In the genomic region with DNA sequence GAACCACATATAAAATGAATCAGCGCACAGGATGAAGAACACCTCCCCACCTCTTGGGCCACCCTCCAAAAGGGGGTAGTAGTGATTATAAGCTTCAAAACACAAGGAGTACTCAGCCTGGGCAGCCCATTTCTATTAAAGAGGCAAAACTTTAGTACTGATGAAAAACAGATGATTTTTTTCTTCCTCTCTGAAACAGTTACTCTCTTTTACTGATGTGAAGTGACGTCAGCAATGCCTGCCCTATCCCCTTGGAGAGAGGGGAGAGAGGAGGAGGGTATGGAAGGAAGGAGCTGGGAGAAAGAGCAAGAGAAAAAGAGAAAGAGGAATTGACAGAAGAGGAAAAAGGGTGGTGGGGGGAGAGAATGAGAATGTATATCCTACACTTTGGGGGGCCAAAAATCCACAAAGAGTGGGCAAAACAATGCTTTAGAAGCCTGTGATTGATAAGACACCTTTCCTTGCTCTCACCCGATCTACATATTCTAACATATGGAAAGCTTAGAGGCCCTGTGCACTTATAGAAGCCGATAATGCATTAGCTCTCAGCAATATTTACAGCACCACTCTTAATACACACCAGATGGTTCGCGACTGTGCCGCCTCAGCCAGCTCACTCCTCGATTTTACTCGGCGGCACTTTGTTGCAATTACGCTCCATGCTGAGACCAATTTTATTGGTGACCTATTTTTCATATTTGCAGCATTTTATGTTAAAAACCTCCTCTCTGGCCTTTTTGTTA, we compare ENCODE assay signal across 10 cellular contexts. TPM values are rescaled to one million over a fixed set of nuclear protein-coding genes. Genes with fewer than 3 reads are reported as not detected.
DNase-seq lines count a peak whose midpoint lies in the region; ATAC-seq and TF ChIP-seq lines count a peak whose summit lies in the region.
"Had no signal": no experiment of that assay in that cellular context is flagged by ENCODE, and none has a peak within 500 bp of the region (broad histone marks: within the 10 kb centered on the region; RNA-seq: fewer than 3 reads in every experiment).

No MANE protein-coding gene starts in this region.

- 37 to 71% methylated on average over 10 of the region's 11 CpGs for WGBS in gastroesophageal sphincter (ENCODE audit: low coverage in 1 of 2), 2 donors

- no peak overlapping the region for H3K4me3 Mint-ChIP-seq in activated CD4-positive, alpha-beta T cell treated with anti-CD3 and anti-CD28 coated beads, Interleukin-2, amount 10 ng/mL, durations not matched to agents 7 days and 5 days

- H3K36me3 ChIP-seq in gastroesophageal sphincter (no peaks in the 10 kb centered on the region), stomach smooth muscle (ENCODE audit: control insufficient read depth in 2 of 2, insufficient read depth in 2 of 2, low read length in 2 of 2) (peaks cover 0 to under 1% of the 10 kb centered on the region in 2 donors)

- no peak for TF ChIP-seq CTCF in gastroesophageal sphincter (IDR thresholded peaks at IDR 0.05)

- no peak for TF ChIP-seq POLR2A in gastroesophageal sphincter (IDR thresholded peaks at IDR 0.05)

- CTCF ChIA-PET in activated CD4-positive, alpha-beta T cell treated with anti-CD3 and anti-CD28 coated beads, Interleukin-2, amount 10 ng/mL, durations not matched to agents 7 days and 5 days (lab: Charles Lee), result interaction anchor here (1.1 to 1.2 kb wide), 2 partner anchors 10 to 18 kb away, joined by 3 read pairs; no protein-coding TSS in a partner anchor

- H3K4me1 Mint-ChIP-seq in activated CD4-positive, alpha-beta T cell treated with anti-CD3 and anti-CD28 coated beads, Interleukin-2, amount 10 ng/mL, durations not matched to agents 7 days and 5 days, result no peaks in the 10 kb centered on the region

- no peak overlapping the region for H3K9ac ChIP-seq in stomach smooth muscle (ENCODE audit: low read length in 2 of 2)

- peaks cover 1% of the 10 kb centered on the region for H3K36me3 Mint-ChIP-seq in activated CD4-positive, alpha-beta T cell treated with anti-CD3 and anti-CD28 coated beads, Interleukin-2, amount 10 ng/mL, durations not matched to agents 7 days and 5 days (ENCODE audit: low read depth)

- no peak for DNase-seq in activated CD4-positive, alpha-beta T cell treated with anti-CD3 and anti-CD28 coated beads, Interleukin-2, amount 10 ng/mL, durations not matched to agents 7 days and 5 days
- no peak for DNase-seq in activated CD4-positive, alpha-beta T cell treated with anti-CD3 and anti-CD28 coated beads, Interleukin-2, amount 50 U/mL, for 4 hours
- DNase-seq in activated gamma-delta T cell (lab: John Stamatoyannopoulos, UW) (no peak), activated gamma-delta T cell treated with Interleukin-2 at 50 U/mL for 16 hours (no peak)
- DNase-seq: Right ventricle myocardium superior had no signal

- peak; percentile 76 for ATAC-seq in SK-N-SH treated with all-trans-retinoic acid at 6 μM for 48 hours
- peak; percentile 39 for ATAC-seq in gastroesophageal sphincter
- no peak for ATAC-seq in HG03378 (IDR thresholded peaks at IDR 0.05; ENCODE audit: unreplicated experiment)
- ATAC-seq: activated naive CD4-positive, alpha-beta T cell treated with anti-CD3 and anti-CD28 coated beads, Interleukin-2, amount 50 U/mL, for 72 hours had no signal

- peak overlapping the region; percentile 12 for H3K27ac Mint-ChIP-seq in activated CD4-positive, alpha-beta T cell treated with anti-CD3 and anti-CD28 coated beads, Interleukin-2, amount 10 ng/mL, durations not matched to agents 7 days and 5 days
- H3K27ac Mint-ChIP-seq: activated naive CD4-positive, alpha-beta T cell treated with anti-CD3 and anti-CD28 coated beads, Interleukin-2, amount 50 U/mL, for 72 hours had no signal

- no peak for TF ChIP-seq EP300 in gastroesophageal sphincter (IDR thresholded peaks at IDR 0.05)

- peaks cover 40% of the 10 kb centered on the region for H3K27me3 Mint-ChIP-seq in activated CD4-positive, alpha-beta T cell treated with anti-CD3 and anti-CD28 coated beads, Interleukin-2, amount 10 ng/mL, durations not matched to agents 7 days and 5 days

- H3K9me3 ChIP-seq in gastroesophageal sphincter (no peaks in the 10 kb centered on the region), stomach smooth muscle (ENCODE audit: control insufficient read depth in 2 of 2, low read length in 2 of 2) (no peaks in the 10 kb centered on the region)

- H3K27ac ChIP-seq in gastroesophageal sphincter (peak overlapping the region in 3 of 4 donors; percentile 21 to 83 (median 79)), stomach smooth muscle (ENCODE audit: low read length) (peak overlapping the region; percentile 56)

- H3K27me3 ChIP-seq in gastroesophageal sphincter (peaks cover 50% of the 10 kb centered on the region), stomach smooth muscle (ENCODE audit: control insufficient read depth in 1 of 2, insufficient read depth in 2 of 2, low read length in 2 of 2) (peaks cover 10 to 45% of the 10 kb centered on the region in 2 donors)

- H3K9me3 Mint-ChIP-seq in activated CD4-positive, alpha-beta T cell treated with anti-CD3 and anti-CD28 coated beads, Interleukin-2, amount 10 ng/mL, durations not matched to agents 7 days and 5 days, result no peaks in the 10 kb centered on the region

- peaks cover 0 to 12% (median 0%) of the 10 kb centered on the region in 3 donors for H3K4me1 ChIP-seq in gastroesophageal sphincter
- H3K4me1 ChIP-seq in stomach smooth muscle (ENCODE audit: control insufficient read depth, insufficient read depth, low read length), result peaks cover 10% of the 10 kb centered on the region

- no peak overlapping the region for H3K4me3 ChIP-seq in gastroesophageal sphincter
- no peak overlapping the region for H3K4me3 ChIP-seq in stomach smooth muscle (ENCODE audit: low read length in 2 of 2)

- POLR2A ChIA-PET in activated CD4-positive, alpha-beta T cell treated with anti-CD3 and anti-CD28 coated beads, Interleukin-2, amount 10 ng/mL, durations not matched to agents 7 days and 5 days (lab: Charles Lee), result no interaction called here

TF ChIP-seq in SK-N-SH treated with all-trans-retinoic acid at 6 μM for 48 hours, 23 proteins besides CTCF, POLR2A, EP300 and RAD21:
- TF ChIP-seq ZC3H10 (CRISPR knock-in tag; IDR thresholded peaks at IDR 0.05) (no peak), TCF4 (CRISPR knock-in tag; IDR thresholded peaks at IDR 0.05; ENCODE audit: borderline replicate concordance) (peak; percentile 71), ARNTL (CRISPR knock-in tag; IDR thresholded peaks at IDR 0.05; ENCODE audit: borderline replicate concordance, low read depth) (no peak), TOX (CRISPR knock-in tag; IDR thresholded peaks at IDR 0.05; ENCODE audit: borderline replicate concordance) (no peak)

RNA-seq across cellular contexts. Expression of a gene that starts 18.6 kb away (rescaled TPM):
- total RNA-seq in activated CD4-positive, alpha-beta T cell treated with anti-CD3 and anti-CD28 coated beads, Interleukin-2, amount 10 ng/mL, durations not matched to agents 7 days and 5 days, result not detected
- total RNA-seq in gastroesophageal sphincter, result 100 to 1,000 TPM in 1 of 4 donors, 10 to 100 TPM in 3; 29.4 to 111 (median 37.8) TPM
- total RNA-seq: activated naive CD4-positive, alpha-beta T cell treated with anti-CD3 and anti-CD28 coated beads, Interleukin-2, amount 50 U/mL, for 72 hours had no signal

RNA-seq across cellular contexts. Expression of a gene that starts 20.6 kb away (rescaled TPM):
- not detected for total RNA-seq in activated CD4-positive, alpha-beta T cell treated with anti-CD3 and anti-CD28 coated beads, Interleukin-2, amount 10 ng/mL, durations not matched to agents 7 days and 5 days
- total RNA-seq in gastroesophageal sphincter, result 10 to 100 TPM in 2 of 4 donors, 1 to 10 TPM in 2; 6.0 to 48.1 (median 14.4) TPM
- total RNA-seq: activated naive CD4-positive, alpha-beta T cell treated with anti-CD3 and anti-CD28 coated beads, Interleukin-2, amount 50 U/mL, for 72 hours had no signal

Comparison
In these comparisons a context has a peak if more than half of its experiments do, and no peak if none do; other contexts are left out.
1. RNA of a gene that starts 18.6 kb away (total RNA-seq): 29.4 to 111 TPM in gastroesophageal sphincter; not detected in activated CD4-positive, alpha-beta T cell treated with anti-CD3 and anti-CD28 coated beads, Interleukin-2, amount 10 ng/mL, durations not matched to agents 7 days and 5 days; every median in the first group is over 10 times any median in the second.
2. RNA of a gene that starts 20.6 kb away (total RNA-seq): 6.0 to 48.1 TPM in gastroesophageal sphincter; not detected in activated CD4-positive, alpha-beta T cell treated with anti-CD3 and anti-CD28 coated beads, Interleukin-2, amount 10 ng/mL, durations not matched to agents 7 days and 5 days; every median in the first group is over 4 times any median in the second.